8 cellular contexts compared by ENCODE assay signal in genomic region chr17:49952209-49952911, GRCh38. TPM values are rescaled to one million over a fixed set of nuclear protein-coding genes. Genes with fewer than 3 reads are reported as not detected.
DNase-seq lines count a peak whose midpoint lies in the region; ATAC-seq and TF ChIP-seq lines count a peak whose summit lies in the region.

No MANE protein-coding gene starts in this region.

- no peaks in the 10 kb centered on the region for H3K4me1 ChIP-seq in CD8-positive, alpha-beta T cell (ENCODE audit: insufficient read depth, low read length)
- H3K4me1 ChIP-seq in endodermal cell (ENCODE audit: control insufficient read depth, insufficient read depth, low read length), result no peaks in the 10 kb centered on the region
- no peaks in the 10 kb centered on the region for H3K4me1 ChIP-seq in naive thymus-derived CD4-positive, alpha-beta T cell (ENCODE audit: control insufficient read depth in 2 of 2, insufficient read depth in 2 of 2, low read length in 2 of 2)

- 35 to 51% methylated on average over 6 to 7 of the region's 7 CpGs for WGBS in endodermal cell (ENCODE audit: insufficient coverage in 1 of 2, insufficient read length in 1 of 2), 2 experiments

- H3K36me3 ChIP-seq in CD8-positive, alpha-beta T cell (ENCODE audit: insufficient read depth, low read length), result no peaks in the 10 kb centered on the region
- H3K36me3 ChIP-seq in endodermal cell (ENCODE audit: control insufficient read depth, insufficient read depth, low read length), result no peaks in the 10 kb centered on the region
- no peaks in the 10 kb centered on the region for H3K36me3 ChIP-seq in naive thymus-derived CD4-positive, alpha-beta T cell (ENCODE audit: control insufficient read depth in 2 of 3, insufficient read depth in 3 of 3, low read length in 3 of 3)

- DNase-seq in CD8-positive, alpha-beta T cell, result peak; percentile 63 to 87 (median 81)
- DNase-seq in NCI-H82 (lab: John Stamatoyannopoulos, UW) (peak; percentile 94), endodermal cell (peak; percentile 99)
- peak; percentile 89 for DNase-seq in activated CD8-positive, alpha-beta T cell treated with anti-CD3 and anti-CD28 coated beads, Interleukin-2, amount 10 ng/mL, durations not matched to agents 7 days and 5 days
- peak; percentile 62 to 82 (median 77) for DNase-seq in naive thymus-derived CD4-positive, alpha-beta T cell

- H3K9ac ChIP-seq in endodermal cell (ENCODE audit: extremely low read depth, low read length, poor library complexity, severe bottlenecking), result no peak overlapping the region

- H3K9me3 ChIP-seq in CD8-positive, alpha-beta T cell (ENCODE audit: low read length), result no peaks in the 10 kb centered on the region
- H3K9me3 ChIP-seq in endodermal cell (ENCODE audit: control insufficient read depth, low read length), result no peaks in the 10 kb centered on the region
- H3K9me3 ChIP-seq in naive thymus-derived CD4-positive, alpha-beta T cell (ENCODE audit: control insufficient read depth in 2 of 3, low read length in 3 of 3), result no peaks in the 10 kb centered on the region

- CTCF ChIA-PET in CD8-positive, alpha-beta T cell (lab: Charles Lee), result interaction anchor here (0.5 to 7.6 kb wide), 35 partner anchors 9 to 253 kb away, joined by 3 to 255 read pairs (median 4); partner anchors contain the start of gene DLX3
- CTCF ChIA-PET in activated CD8-positive, alpha-beta T cell treated with anti-CD3 and anti-CD28 coated beads, Interleukin-2, amount 10 ng/mL, durations not matched to agents 7 days and 5 days (lab: Charles Lee), result interaction anchor here (0.6 to 4.1 kb wide), 43 partner anchors 8 to 250 kb away, joined by 3 to 129 read pairs (median 4); partner anchors contain the start of genes DLX3 and ITGA3
- CTCF ChIA-PET in naive thymus-derived CD4-positive, alpha-beta T cell (lab: Charles Lee), result interaction anchor here (0.5 to 5.6 kb wide), 14 partner anchors 9 to 724 kb away, joined by 3 to 152 read pairs (median 3); partner anchors contain the start of gene DLX3

- no peaks in the 10 kb centered on the region for H3K36me3 Mint-ChIP-seq in CD8-positive, alpha-beta T cell
- no peaks in the 10 kb centered on the region for H3K36me3 Mint-ChIP-seq in activated CD8-positive, alpha-beta T cell treated with anti-CD3 and anti-CD28 coated beads, Interleukin-2, amount 10 ng/mL, durations not matched to agents 7 days and 5 days (ENCODE audit: low read depth)
- no peaks in the 10 kb centered on the region for H3K36me3 Mint-ChIP-seq in endodermal cell (ENCODE audit: low read depth)
- H3K36me3 Mint-ChIP-seq in naive thymus-derived CD4-positive, alpha-beta T cell, result no peaks in the 10 kb centered on the region
- H3K36me3 Mint-ChIP-seq in stimulated activated memory B cell treated with anti-CD40 and anti-IgM and Interleukin-4, amounts not matched to agents 10 μg/mL and 1 μg/mL and 100 μg/mL, for 72 hours, result no peaks in the 10 kb centered on the region

- H3K4me3 ChIP-seq in CD8-positive, alpha-beta T cell (ENCODE audit: low read depth, low read length), result no peak overlapping the region
- no peak overlapping the region for H3K4me3 ChIP-seq in endodermal cell (ENCODE audit: low read length)
- no peak overlapping the region for H3K4me3 ChIP-seq in naive thymus-derived CD4-positive, alpha-beta T cell (ENCODE audit: low read length)

- peaks cover 42% of the 10 kb centered on the region for H3K27me3 Mint-ChIP-seq in CD8-positive, alpha-beta T cell (ENCODE audit: low read depth)
- H3K27me3 Mint-ChIP-seq in activated CD8-positive, alpha-beta T cell treated with anti-CD3 and anti-CD28 coated beads, Interleukin-2, amount 10 ng/mL, durations not matched to agents 7 days and 5 days (ENCODE audit: low read depth), result peaks cover 34% of the 10 kb centered on the region
- peaks cover 73% of the 10 kb centered on the region for H3K27me3 Mint-ChIP-seq in endodermal cell (ENCODE audit: insufficient read depth)
- peaks cover 38 to 48% (median 40%) of the 10 kb centered on the region in 5 donors for H3K27me3 Mint-ChIP-seq in naive thymus-derived CD4-positive, alpha-beta T cell
- H3K27me3 Mint-ChIP-seq in stimulated activated memory B cell treated with anti-CD40 and anti-IgM and Interleukin-4, amounts not matched to agents 10 μg/mL and 1 μg/mL and 100 μg/mL, for 72 hours, result peaks cover 82% of the 10 kb centered on the region

- peak; percentile 98 for ATAC-seq in CD8-positive, alpha-beta T cell
- ATAC-seq in HG02981 (IDR thresholded peaks at IDR 0.05; ENCODE audit: unreplicated experiment), result peak; percentile 48
- ATAC-seq in activated CD8-positive, alpha-beta T cell treated with anti-CD3 and anti-CD28 coated beads, Interleukin-2, amount 10 ng/mL, durations not matched to agents 7 days and 5 days, result peak; percentile 96
- ATAC-seq in naive thymus-derived CD4-positive, alpha-beta T cell, result peak; percentile 95
- ATAC-seq in stimulated activated memory B cell treated with anti-CD40 and anti-IgM and Interleukin-4, amounts not matched to agents 10 μg/mL and 1 μg/mL and 100 μg/mL, for 72 hours, result peak; percentile 67
- ATAC-seq in HG03135 (IDR thresholded peaks at IDR 0.05; ENCODE audit: unreplicated experiment), result no peak

- H3K4me3 Mint-ChIP-seq in CD8-positive, alpha-beta T cell, result no peak overlapping the region
- H3K4me3 Mint-ChIP-seq in activated CD8-positive, alpha-beta T cell treated with anti-CD3 and anti-CD28 coated beads, Interleukin-2, amount 10 ng/mL, durations not matched to agents 7 days and 5 days, result no peak overlapping the region
- no peak overlapping the region for H3K4me3 Mint-ChIP-seq in endodermal cell
- H3K4me3 Mint-ChIP-seq in naive thymus-derived CD4-positive, alpha-beta T cell, result no peak overlapping the region
- no peak overlapping the region for H3K4me3 Mint-ChIP-seq in stimulated activated memory B cell treated with anti-CD40 and anti-IgM and Interleukin-4, amounts not matched to agents 10 μg/mL and 1 μg/mL and 100 μg/mL, for 72 hours

- no peak overlapping the region for H3K27ac Mint-ChIP-seq in CD8-positive, alpha-beta T cell
- no peak overlapping the region for H3K27ac Mint-ChIP-seq in activated CD8-positive, alpha-beta T cell treated with anti-CD3 and anti-CD28 coated beads, Interleukin-2, amount 10 ng/mL, durations not matched to agents 7 days and 5 days
- no peak overlapping the region for H3K27ac Mint-ChIP-seq in endodermal cell
- H3K27ac Mint-ChIP-seq in naive thymus-derived CD4-positive, alpha-beta T cell, result no peak overlapping the region
- no peak overlapping the region for H3K27ac Mint-ChIP-seq in stimulated activated memory B cell treated with anti-CD40 and anti-IgM and Interleukin-4, amounts not matched to agents 10 μg/mL and 1 μg/mL and 100 μg/mL, for 72 hours

- H3K9me3 Mint-ChIP-seq in CD8-positive, alpha-beta T cell, result no peaks in the 10 kb centered on the region
- H3K9me3 Mint-ChIP-seq in activated CD8-positive, alpha-beta T cell treated with anti-CD3 and anti-CD28 coated beads, Interleukin-2, amount 10 ng/mL, durations not matched to agents 7 days and 5 days (ENCODE audit: insufficient read depth), result no peaks in the 10 kb centered on the region
- no peaks in the 10 kb centered on the region for H3K9me3 Mint-ChIP-seq in endodermal cell
- no peaks in the 10 kb centered on the region for H3K9me3 Mint-ChIP-seq in naive thymus-derived CD4-positive, alpha-beta T cell
- no peaks in the 10 kb centered on the region for H3K9me3 Mint-ChIP-seq in stimulated activated memory B cell treated with anti-CD40 and anti-IgM and Interleukin-4, amounts not matched to agents 10 μg/mL and 1 μg/mL and 100 μg/mL, for 72 hours

- no peaks in the 10 kb centered on the region for H3K4me1 Mint-ChIP-seq in CD8-positive, alpha-beta T cell (ENCODE audit: low read depth)
- H3K4me1 Mint-ChIP-seq in activated CD8-positive, alpha-beta T cell treated with anti-CD3 and anti-CD28 coated beads, Interleukin-2, amount 10 ng/mL, durations not matched to agents 7 days and 5 days (ENCODE audit: low read depth), result no peaks in the 10 kb centered on the region
- H3K4me1 Mint-ChIP-seq in endodermal cell, result no peaks in the 10 kb centered on the region
- peaks cover 0 to 2% (median 0%) of the 10 kb centered on the region in 7 donors for H3K4me1 Mint-ChIP-seq in naive thymus-derived CD4-positive, alpha-beta T cell
- no peaks in the 10 kb centered on the region for H3K4me1 Mint-ChIP-seq in stimulated activated memory B cell treated with anti-CD40 and anti-IgM and Interleukin-4, amounts not matched to agents 10 μg/mL and 1 μg/mL and 100 μg/mL, for 72 hours

- H3K27me3 ChIP-seq in CD8-positive, alpha-beta T cell (ENCODE audit: insufficient read depth, low read length), result no peaks in the 10 kb centered on the region
- H3K27me3 ChIP-seq in endodermal cell (ENCODE audit: control insufficient read depth, insufficient read depth, low read length, poor library complexity, severe bottlenecking), result peaks cover 8% of the 10 kb centered on the region
- H3K27me3 ChIP-seq in naive thymus-derived CD4-positive, alpha-beta T cell (ENCODE audit: control insufficient read depth in 2 of 2, insufficient read depth in 2 of 2, low read length in 2 of 2), result no peaks in the 10 kb centered on the region

- intact Hi-C loops in CD8-positive, alpha-beta T cell (cut with DNase I, micrococcal nuclease), result loop anchor here (1.0 to 5.0 kb wide), 4 partner anchors 44 to 135 kb away; no protein-coding TSS in a partner anchor
- intact Hi-C loops in naive thymus-derived CD4-positive, alpha-beta T cell (cut with micrococcal nuclease), result loop anchor here (1.0 to 5.0 kb wide), 7 partner anchors 16 to 140 kb away; no protein-coding TSS in a partner anchor

- TF ChIP-seq CTCF in CD8-positive, alpha-beta T cell (IDR thresholded peaks at IDR 0.05), result peak; percentile 71
- peak; percentile 97 for TF ChIP-seq CTCF in endodermal cell (conservative IDR thresholded peaks at IDR 0.05)

- H3K27ac ChIP-seq in CD8-positive, alpha-beta T cell (ENCODE audit: low read depth, low read length), result no peak overlapping the region
- H3K27ac ChIP-seq in endodermal cell (ENCODE audit: low read depth, low read length), result no peak overlapping the region
- H3K27ac ChIP-seq in naive thymus-derived CD4-positive, alpha-beta T cell (ENCODE audit: low read depth, low read length), result no peak overlapping the region

- POLR2A ChIA-PET in CD8-positive, alpha-beta T cell (lab: Charles Lee), result interaction anchor here (0.6 to 2.8 kb wide), 3 partner anchors 19 to 46 kb away, joined by 3 to 10 read pairs (median 5); no protein-coding TSS in a partner anchor
- POLR2A ChIA-PET in activated CD8-positive, alpha-beta T cell treated with anti-CD3 and anti-CD28 coated beads, Interleukin-2, amount 10 ng/mL, durations not matched to agents 7 days and 5 days (lab: Charles Lee), result no interaction called here
- POLR2A ChIA-PET in naive thymus-derived CD4-positive, alpha-beta T cell (lab: Charles Lee), result interaction anchor here (1.1 kb wide), 1 partner anchor 44 kb away, joined by 3 read pairs; no protein-coding TSS in a partner anchor

RNA-seq across cellular contexts. Expression of gene DLX4, which starts 16.6 kb away (rescaled TPM):
- total RNA-seq in CD8-positive, alpha-beta T cell, result under 1 TPM; 0.44 to 0.60 TPM
- not detected for total RNA-seq in activated CD8-positive, alpha-beta T cell treated with anti-CD3 and anti-CD28 coated beads, Interleukin-2, amount 10 ng/mL, durations not matched to agents 7 days and 5 days
- total RNA-seq in endodermal cell, result 1 to 10 TPM; 1.6 to 2.1 TPM
- 0.64 TPM for polyA plus RNA-seq in endodermal cell (2013, experiment 1 of 2)
- 0.79 TPM for polyA plus RNA-seq in endodermal cell (2013, experiment 2 of 2)
- total RNA-seq in naive thymus-derived CD4-positive, alpha-beta T cell, result 1 to 10 TPM in 2 of 5 experiments, under 1 TPM in 3; 0.34 to 1.6 (median 0.74) TPM
- not detected for polyA plus RNA-seq in naive thymus-derived CD4-positive, alpha-beta T cell

RNA-seq across cellular contexts. Expression of gene DLX3, which starts 42.7 kb away (rescaled TPM):
- not detected for total RNA-seq in CD8-positive, alpha-beta T cell
- total RNA-seq in activated CD8-positive, alpha-beta T cell treated with anti-CD3 and anti-CD28 coated beads, Interleukin-2, amount 10 ng/mL, durations not matched to agents 7 days and 5 days, result not detected
- total RNA-seq in endodermal cell, result 1 to 10 TPM in 1 of 2 donors, under 1 TPM in 1; 0.58 to 1.4 TPM
- 1.2 TPM for polyA plus RNA-seq in endodermal cell (2013, experiment 1 of 2)
- 1.5 TPM for polyA plus RNA-seq in endodermal cell (2013, experiment 2 of 2)
- total RNA-seq in naive thymus-derived CD4-positive, alpha-beta T cell, result not detected
- polyA plus RNA-seq in naive thymus-derived CD4-positive, alpha-beta T cell, result not detected
